ENCODE assay signal across 12 cellular contexts in the genomic region with DNA sequence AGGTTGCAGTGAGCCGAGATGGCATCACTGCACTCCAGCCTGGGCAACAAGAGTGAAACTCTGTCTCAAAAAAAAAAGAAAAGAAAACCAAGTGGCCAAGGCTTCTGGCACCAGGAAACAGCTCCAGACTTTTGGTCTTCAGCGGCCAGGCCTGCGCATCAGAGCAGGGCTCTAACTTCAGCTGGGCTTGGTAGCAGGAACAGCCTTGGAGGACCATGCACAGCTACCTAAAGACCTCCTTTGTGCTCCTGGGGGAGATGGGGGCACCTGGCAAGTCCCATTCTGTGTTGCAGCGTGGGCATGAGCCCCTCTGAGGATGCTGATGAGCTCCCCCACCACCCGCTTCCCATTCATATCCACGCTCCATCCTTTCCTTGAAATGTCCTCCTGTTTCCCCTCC.
"Had no signal": no experiment of that assay in that cellular context is flagged by ENCODE, and none has a peak within 500 bp of the region (broad histone marks: within the 10 kb centered on the region; RNA-seq: fewer than 3 reads in every experiment).

No MANE protein-coding gene starts in this region.

- H3K4me3 ChIP-seq: esophagus muscularis mucosa, heart right ventricle, SK-N-MC, testis, upper lobe of left lung had no signal

- DNase-seq: activated CD4-positive, alpha-beta T cell treated with anti-CD3 and anti-CD28 coated beads for 36 hours; activated CD4-positive, alpha-beta T cell treated with anti-CD3 and anti-CD28 coated beads, Interleukin-2, amount 50 U/mL, for 48 hours; activated naive CD8-positive, alpha-beta T cell treated with anti-CD3 and anti-CD28 coated beads, Interleukin-2, amount 50 U/mL, for 24 hours; effector CD8-positive, alpha-beta T cell; heart right ventricle; mesendoderm; nephron progenitor cell; upper lobe of left lung had no signal

- H3K36me3 ChIP-seq: esophagus muscularis mucosa, heart right ventricle, upper lobe of left lung had no signal

- ATAC-seq: activated CD4-positive, alpha-beta T cell treated with anti-CD3 and anti-CD28 coated beads for 36 hours; activated naive CD8-positive, alpha-beta T cell treated with anti-CD3 and anti-CD28 coated beads, Interleukin-2, amount 50 U/mL, for 24 hours; heart right ventricle; WTC11 had no signal

- H3K27ac ChIP-seq: heart right ventricle, SK-N-MC, testis, upper lobe of left lung had no signal

- H3K27me3 ChIP-seq: esophagus muscularis mucosa, heart right ventricle, testis, upper lobe of left lung had no signal

- H3K9me3 ChIP-seq: esophagus muscularis mucosa, heart right ventricle, testis, upper lobe of left lung had no signal
